9 cellular contexts compared by ENCODE assay signal in the genomic region with DNA sequence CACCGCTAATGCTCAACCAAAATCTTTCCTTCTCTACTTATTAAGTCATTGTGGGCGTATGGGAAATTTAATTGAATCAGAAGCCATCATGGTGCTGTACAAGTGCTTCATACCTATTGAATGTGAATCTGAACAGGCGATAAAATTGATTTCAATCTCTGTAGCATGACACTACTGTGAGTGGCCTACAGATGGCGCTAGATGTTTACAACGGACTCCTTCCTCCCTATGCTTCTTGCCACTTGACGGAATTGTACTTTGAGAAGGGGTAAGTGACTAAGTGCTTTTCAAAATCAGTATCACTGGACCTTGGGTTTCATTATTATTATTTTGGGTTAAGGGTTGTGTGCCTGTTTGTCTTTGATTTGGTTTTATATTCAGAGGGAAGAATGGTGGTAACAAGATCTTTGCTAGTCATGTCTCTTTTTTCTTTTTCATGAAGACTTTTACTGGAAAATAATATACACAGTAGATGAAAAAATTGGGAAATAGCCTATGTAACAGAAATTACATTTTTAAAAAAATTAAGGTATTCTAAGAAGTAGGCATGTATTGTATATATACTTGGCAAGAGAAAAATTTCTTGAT. TPM values are rescaled to one million over a fixed set of nuclear protein-coding genes. Genes with fewer than 3 reads are reported as not detected.
A peak's percentile ranks its signal among the peaks of the same experiment; 100 is the strongest.
DNase-seq lines count a peak whose midpoint lies in the region; ATAC-seq and TF ChIP-seq lines count a peak whose summit lies in the region.
"Had no signal": no experiment of that assay in that cellular context is flagged by ENCODE, and none has a peak within 500 bp of the region (broad histone marks: within the 10 kb centered on the region; RNA-seq: fewer than 3 reads in every experiment).

No MANE protein-coding gene starts in this region.

- no peaks in the 10 kb centered on the region for H3K36me3 ChIP-seq in ovary

- no peaks in the 10 kb centered on the region for H3K27me3 Mint-ChIP-seq in type B pancreatic cell

- TF ChIP-seq CTCF in fibroblast of villous mesenchyme (IDR thresholded peaks at IDR 0.05; ENCODE audit: insufficient read depth, low read depth, low read length) (peak; percentile 98), ovary (IDR thresholded peaks at IDR 0.05) (peak; percentile 39 to 63 (median 53)), type B pancreatic cell (conservative IDR thresholded peaks at IDR 0.05) (peak; percentile 95)

- ATAC-seq in GM21528 (IDR thresholded peaks at IDR 0.05; ENCODE audit: low FRiP score, unreplicated experiment), result peak; percentile 72

- no peak for TF ChIP-seq EP300 in ovary (IDR thresholded peaks at IDR 0.05)

- H3K36me3 Mint-ChIP-seq in type B pancreatic cell, result no peaks in the 10 kb centered on the region

- no peaks in the 10 kb centered on the region for H3K4me1 ChIP-seq in ovary (ENCODE audit: insufficient read depth)

- intact Hi-C loops in ovary (cut with DNase I), result loop anchor here in 1 of 4 donors (10.0 kb wide), 1 partner anchor 302 kb away; the partner anchor contains the start of gene ACAD11

- no peak overlapping the region for H3K27ac Mint-ChIP-seq in type B pancreatic cell
- H3K27ac Mint-ChIP-seq: T-helper 1 cell treated with Interleukin-12 subunit alpha and Interleukin-12 subunit beta and Interleukin-4 antibody, amounts not matched to agents 30 μg/mL and 1 μg/mL, for 36 hours had no signal

- H3K4me3 ChIP-seq in fibroblast of villous mesenchyme (ENCODE audit: low read depth, low read length), result no peak overlapping the region
- H3K4me3 ChIP-seq in ovary, result no peak overlapping the region

- H3K9me3 ChIP-seq in ovary, result no peaks in the 10 kb centered on the region

- no peak overlapping the region for H3K4me3 Mint-ChIP-seq in type B pancreatic cell
- H3K4me3 Mint-ChIP-seq: T-helper 1 cell treated with Interleukin-12 subunit alpha and Interleukin-12 subunit beta and Interleukin-4 antibody, amounts not matched to agents 30 μg/mL and 1 μg/mL, for 36 hours had no signal

- no peaks in the 10 kb centered on the region for H3K27me3 ChIP-seq in ovary

- H3K9me3 Mint-ChIP-seq in type B pancreatic cell, result no peaks in the 10 kb centered on the region
- H3K9me3 Mint-ChIP-seq: T-helper 1 cell treated with Interleukin-12 subunit alpha and Interleukin-12 subunit beta and Interleukin-4 antibody, amounts not matched to agents 30 μg/mL and 1 μg/mL, for 36 hours had no signal

- TF ChIP-seq POLR2A in ovary (IDR thresholded peaks at IDR 0.05), result no peak

- 19 to 20% (median 19%) methylated on average over 6 of the region's 6 CpGs for WGBS in ovary, 3 donors

- peaks cover 5% of the 10 kb centered on the region for H3K4me1 Mint-ChIP-seq in type B pancreatic cell (ENCODE audit: unreplicated experiment)

- peak; percentile 55 for DNase-seq in COR-L47 (lab: John Stamatoyannopoulos, UW)
- DNase-seq in LoVo (ENCODE audit: low spot score), result peak; percentile 79
- DNase-seq in RPMI8226, result peak; percentile 72
- peak; percentile 23 for DNase-seq in activated T-helper 1 cell treated with Interleukin-2 at 50 U/mL for 16 hours (ENCODE audit: low read depth)
- DNase-seq in fibroblast of villous mesenchyme (ENCODE audit: low read depth), result peak; percentile 72
- peak; percentile 12 to 64 (median 36) for DNase-seq in ovary
- no peak for DNase-seq in type B pancreatic cell (ENCODE audit: extremely low spot score, unreplicated experiment)

- H3K27ac ChIP-seq in ovary, result no peak overlapping the region

RNA-seq across cellular contexts. Expression of gene ACP3, which starts 35.4 kb away (rescaled TPM):
- 2.3 and 10.8 TPM in 2 replicates for total RNA-seq in fibroblast of villous mesenchyme
- total RNA-seq in ovary, result 10 to 100 TPM in 1 of 7 donors, 1 to 10 TPM in 5, under 1 TPM in 1; 0.33 to 11.3 (median 2.5) TPM
- 1 to 10 TPM; 1.1 to 8.5 TPM for polyA plus RNA-seq in ovary
- 3.5 and 8.2 TPM in 2 replicates for total RNA-seq in type B pancreatic cell (ENCODE audit: low replicate concordance)
